ENCODE assay signal across 17 cellular contexts in the genomic region with DNA sequence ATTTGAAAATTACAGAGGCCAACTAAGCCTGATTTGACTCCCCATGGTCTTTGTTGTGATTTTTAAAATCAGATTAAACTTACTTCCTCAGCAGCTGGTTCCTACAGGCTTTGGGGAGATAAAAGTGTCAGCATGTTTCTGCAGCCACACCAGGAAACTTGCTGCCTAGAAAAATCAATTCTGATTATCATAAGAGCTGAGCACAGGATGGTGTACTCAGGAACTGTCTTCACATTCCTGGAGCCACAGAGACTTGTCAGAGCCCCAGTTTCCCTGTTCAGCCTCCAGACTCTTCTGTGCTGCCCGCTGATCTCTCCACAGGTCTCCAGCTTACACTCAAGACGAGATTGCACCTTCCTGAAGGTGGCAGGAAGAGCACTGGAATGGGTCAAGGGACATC.
"Had no signal": no experiment of that assay in that cellular context is flagged by ENCODE, and none has a peak within 500 bp of the region (broad histone marks: within the 10 kb centered on the region; RNA-seq: fewer than 3 reads in every experiment).

No MANE protein-coding gene starts in this region.

- H3K27me3 ChIP-seq: right atrium auricular region, transverse colon, vagina had no signal

- DNase-seq: activated B cell treated with CpG ODN at 0.5 μM for 24 hours; activated CD4-positive, alpha-beta T cell treated with anti-CD3 and anti-CD28 coated beads for 48 hours; activated CD8-positive, alpha-beta memory T cell treated with anti-CD3 and anti-CD28 coated beads, Interleukin-2, amount 50 U/mL, for 4 hours; activated CD8-positive, alpha-beta T cell treated with anti-CD3 and anti-CD28 coated beads, Interleukin-2, amount 10 ng/mL, durations not matched to agents 7 days and 5 days; activated naive CD8-positive, alpha-beta T cell treated with anti-CD3 and anti-CD28 coated beads, Interleukin-2, amount 10 ng/mL, durations not matched to agents 7 days and 5 days; activated T-cell treated with anti-CD3 and anti-CD28 coated beads, Interleukin-2, amount 50 U/mL, for 48 hours; effector memory CD4-positive, alpha-beta T cell; foreskin melanocyte; mesenchymal stem cell; nucleus accumbens; stimulated activated CD4-positive, alpha-beta T cell treated with anti-CD3 and anti-CD28 coated beads, Interleukin-4, amount 100 ng/mL, for 24 hours; stimulated activated naive CD8-positive, alpha-beta T cell treated with anti-CD3 and anti-CD28 coated beads, Interleukin-15, Interleukin-2, amounts not matched to agents 100 U/mL and 50 U/mL, for 24 hours; transverse colon had no signal

- H3K4me3 ChIP-seq: right atrium auricular region, transverse colon, vagina had no signal

- H3K4me3 Mint-ChIP-seq: activated B cell treated with CpG ODN at 0.5 μM for 24 hours; activated CD8-positive, alpha-beta T cell treated with anti-CD3 and anti-CD28 coated beads, Interleukin-2, amount 10 ng/mL, durations not matched to agents 7 days and 5 days; activated naive CD8-positive, alpha-beta T cell treated with anti-CD3 and anti-CD28 coated beads, Interleukin-2, amount 10 ng/mL, durations not matched to agents 7 days and 5 days; dendritic cell treated with granulocyte-macrophage colony-stimulating factor and Interleukin-4, amounts not matched to agents 40 ng/mL and 50 ng/mL, for 4 days; natural killer cell treated with Interleukin-12 subunit alpha and Interleukin-12 subunit beta and Interleukin-15 and Interleukin-18, amount 100 ng/mL, for 72 hours had no signal

- H3K27ac Mint-ChIP-seq: activated B cell treated with CpG ODN at 0.5 μM for 24 hours; activated CD8-positive, alpha-beta T cell treated with anti-CD3 and anti-CD28 coated beads, Interleukin-2, amount 10 ng/mL, durations not matched to agents 7 days and 5 days; activated naive CD8-positive, alpha-beta T cell treated with anti-CD3 and anti-CD28 coated beads, Interleukin-2, amount 10 ng/mL, durations not matched to agents 7 days and 5 days; dendritic cell treated with granulocyte-macrophage colony-stimulating factor and Interleukin-4, amounts not matched to agents 40 ng/mL and 50 ng/mL, for 4 days; natural killer cell treated with Interleukin-12 subunit alpha and Interleukin-12 subunit beta and Interleukin-15 and Interleukin-18, amount 100 ng/mL, for 72 hours had no signal

- H3K9me3 ChIP-seq: right atrium auricular region, transverse colon, vagina had no signal

- H3K36me3 ChIP-seq: right atrium auricular region, transverse colon, vagina had no signal

- H3K9me3 Mint-ChIP-seq: activated B cell treated with CpG ODN at 0.5 μM for 24 hours; activated naive CD8-positive, alpha-beta T cell treated with anti-CD3 and anti-CD28 coated beads, Interleukin-2, amount 10 ng/mL, durations not matched to agents 7 days and 5 days; dendritic cell treated with granulocyte-macrophage colony-stimulating factor and Interleukin-4, amounts not matched to agents 40 ng/mL and 50 ng/mL, for 4 days; natural killer cell treated with Interleukin-12 subunit alpha and Interleukin-12 subunit beta and Interleukin-15 and Interleukin-18, amount 100 ng/mL, for 72 hours had no signal

- H3K4me1 Mint-ChIP-seq: activated B cell treated with CpG ODN at 0.5 μM for 24 hours; activated naive CD8-positive, alpha-beta T cell treated with anti-CD3 and anti-CD28 coated beads, Interleukin-2, amount 10 ng/mL, durations not matched to agents 7 days and 5 days had no signal

- H3K4me1 ChIP-seq: right atrium auricular region, transverse colon, vagina had no signal

- H3K36me3 Mint-ChIP-seq: activated naive CD8-positive, alpha-beta T cell treated with anti-CD3 and anti-CD28 coated beads, Interleukin-2, amount 10 ng/mL, durations not matched to agents 7 days and 5 days; natural killer cell treated with Interleukin-12 subunit alpha and Interleukin-12 subunit beta and Interleukin-15 and Interleukin-18, amount 100 ng/mL, for 72 hours had no signal

- H3K27ac ChIP-seq: right atrium auricular region, transverse colon, vagina had no signal

- ATAC-seq: activated CD8-positive, alpha-beta T cell treated with anti-CD3 and anti-CD28 coated beads, Interleukin-2, amount 10 ng/mL, durations not matched to agents 7 days and 5 days; natural killer cell treated with Interleukin-12 subunit alpha and Interleukin-12 subunit beta and Interleukin-15 and Interleukin-18, amount 100 ng/mL, for 72 hours; stimulated activated naive CD8-positive, alpha-beta T cell treated with anti-CD3 and anti-CD28 coated beads, Interleukin-15, Interleukin-2, amounts not matched to agents 100 U/mL and 50 U/mL, for 24 hours had no signal
